In the genomic region with DNA sequence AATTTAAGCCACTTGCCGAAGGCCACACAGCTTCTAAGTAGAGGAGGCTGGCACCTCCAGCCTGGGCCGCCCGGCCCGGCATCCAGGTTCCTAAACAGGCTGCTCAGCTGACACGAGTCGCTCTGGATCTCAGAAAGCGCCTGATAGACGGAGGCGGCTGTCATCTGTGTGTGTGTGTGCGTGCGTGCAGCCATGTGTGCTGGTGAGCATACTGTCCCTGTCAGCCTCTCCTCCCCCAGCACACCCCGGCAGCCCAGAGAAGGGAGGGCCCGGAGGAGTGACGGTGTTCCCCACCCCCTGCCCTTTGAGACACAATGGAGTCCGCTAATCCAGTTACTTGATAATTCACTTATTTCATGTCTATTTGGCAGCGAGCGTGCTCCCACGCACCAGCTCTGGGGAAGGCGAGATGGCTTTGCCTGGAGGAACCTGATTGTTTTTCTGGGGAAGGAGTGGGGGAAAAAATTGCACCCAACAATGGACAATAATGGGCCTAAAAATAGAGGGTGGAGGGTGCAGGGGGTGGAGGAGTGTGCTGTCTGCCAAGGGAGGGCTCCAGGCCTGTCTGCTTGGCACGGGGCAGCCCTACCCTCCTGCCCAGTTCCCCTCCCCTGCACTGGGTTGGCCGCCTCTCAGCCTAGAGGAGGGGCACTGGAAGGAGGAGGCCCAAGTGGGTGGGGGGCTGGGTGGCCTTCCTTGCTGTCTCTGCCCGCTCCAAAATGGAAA, we compare ENCODE assay signal across 12 cellular contexts. TPM values are rescaled to one million over a fixed set of nuclear protein-coding genes. Genes with fewer than 3 reads are reported as not detected.
A peak's percentile ranks its signal among the peaks of the same experiment; 100 is the strongest.
DNase-seq lines count a peak whose midpoint lies in the region; ATAC-seq lines count a peak whose summit lies in the region.
"Had no signal": no experiment of that assay in that cellular context is flagged by ENCODE, and none has a peak within 500 bp of the region (broad histone marks: within the 10 kb centered on the region; RNA-seq: fewer than 3 reads in every experiment).

No MANE protein-coding gene starts in this region.

- peak overlapping the region; percentile 95 for H3K4me2 ChIP-seq in BLaER1
- H3K4me2 ChIP-seq in neuronal stem cell (ENCODE audit: insufficient read depth, low read length, poor library complexity, severe bottlenecking) = peak overlapping the region; percentile 2

- peak overlapping the region; percentile 96 for H2BK12ac ChIP-seq in neuronal stem cell (ENCODE audit: low read length)

- no CpG with 5 or more reads among the region's 22 CpGs for WGBS in neuronal stem cell (ENCODE audit: extremely low coverage in 2 of 2, insufficient read length in 2 of 2, insufficient replicate concordance in 1 of 2), 2 donors

- H3K4me1 ChIP-seq in BLaER1 (peaks cover 57% of the 10 kb centered on the region), neuronal stem cell (ENCODE audit: control insufficient read depth in 2 of 2, insufficient read depth in 1 of 2, low read depth in 1 of 2, low read length in 2 of 2) (peaks cover 24 to 41% of the 10 kb centered on the region in 2 donors)
- H3K4me1 ChIP-seq: gastroesophageal sphincter had no signal

- H3K23ac ChIP-seq in neuronal stem cell (ENCODE audit: low read depth, low read length, poor library complexity) = peak overlapping the region; percentile 47

- no peak overlapping the region for H2BK120ac ChIP-seq in neuronal stem cell (ENCODE audit: low read depth, low read length)

- peak overlapping the region; percentile 62 for H2AFZ ChIP-seq in neuronal stem cell (ENCODE audit: low read length)

- H3K36me3 ChIP-seq in BLaER1 = no peaks in the 10 kb centered on the region
- no peaks in the 10 kb centered on the region for H3K36me3 ChIP-seq in neuronal stem cell (replicated peaks in 1 of 2; ENCODE audit: control insufficient read depth in 2 of 2, insufficient read depth in 2 of 2, low read length in 2 of 2)
- H3K36me3 ChIP-seq: adrenal gland, gastroesophageal sphincter had no signal

- ATAC-seq in GM19328 (IDR thresholded peaks at IDR 0.05; ENCODE audit: unreplicated experiment) = no peak
- ATAC-seq: gastroesophageal sphincter, left lobe of liver had no signal

- DNase-seq in NCI-H446 treated with DMSO at 0.1 percent for 48 hours (lab: John Stamatoyannopoulos, UW) = peak; percentile 65
- peak; percentile 62 to 93 (median 80) for DNase-seq in head of caudate nucleus
- no peak for DNase-seq in neuronal stem cell (ENCODE audit: low spot score)
- no peak for DNase-seq in NCI-H748 (lab: John Stamatoyannopoulos, UW; ENCODE audit: unreplicated experiment)
- DNase-seq in NCI-H2196 treated with DMSO at 0.1 percent for 48 hours (lab: John Stamatoyannopoulos, UW; ENCODE audit: unreplicated experiment) = no peak
- no peak for DNase-seq in NCI-H1930 (lab: John Stamatoyannopoulos, UW)
- DNase-seq: effector CD4-positive, alpha-beta T cell had no signal

- peaks cover 39% of the 10 kb centered on the region for H4K20me1 ChIP-seq in BLaER1

- no peak overlapping the region for H4K8ac ChIP-seq in neuronal stem cell (ENCODE audit: low read depth, low read length)

- H3K4me3 ChIP-seq in BLaER1 = no peak overlapping the region
- H3K4me3 ChIP-seq in neuronal stem cell (ENCODE audit: low read length in 2 of 2) = no peak overlapping the region
- H3K4me3 ChIP-seq: adrenal gland, gastroesophageal sphincter had no signal

- H2AK5ac ChIP-seq in neuronal stem cell (ENCODE audit: low read depth, low read length) = peak overlapping the region; percentile 68

- H3K79me1 ChIP-seq in neuronal stem cell (ENCODE audit: low read depth, low read length) = no peaks in the 10 kb centered on the region

- no peaks in the 10 kb centered on the region for H3K9me3 ChIP-seq in BLaER1
- no peaks in the 10 kb centered on the region for H3K9me3 ChIP-seq in neuronal stem cell (replicated peaks in 1 of 2; ENCODE audit: control insufficient read depth in 2 of 2, insufficient read depth in 1 of 2, low read depth in 1 of 2, low read length in 2 of 2)
- H3K9me3 ChIP-seq: adrenal gland, gastroesophageal sphincter had no signal

- H3K9ac ChIP-seq in BLaER1 (no peak overlapping the region), neuronal stem cell (ENCODE audit: low read depth, low read length, poor library complexity) (peak overlapping the region; percentile 13)

- intact Hi-C loops in head of caudate nucleus (cut with DNase I) = no loop called here

- H4K91ac ChIP-seq in neuronal stem cell (ENCODE audit: low read depth, low read length, poor library complexity) = no peak overlapping the region

- peak overlapping the region; percentile 25 for H2BK15ac ChIP-seq in neuronal stem cell (ENCODE audit: low read length)

- H3K4ac ChIP-seq in neuronal stem cell (ENCODE audit: low read length) = no peak overlapping the region

- peak overlapping the region; percentile 43 for H2BK5ac ChIP-seq in neuronal stem cell (ENCODE audit: low read length)

- H3K27ac ChIP-seq in BLaER1 (no peak overlapping the region), neuronal stem cell (replicated peaks; ENCODE audit: low read length) (no peak overlapping the region)
- H3K27ac ChIP-seq: gastroesophageal sphincter had no signal

- no peak overlapping the region for H3K14ac ChIP-seq in neuronal stem cell (ENCODE audit: low read length)

- peak overlapping the region; percentile 87 for H3K18ac ChIP-seq in neuronal stem cell (ENCODE audit: low read length)

- H3K27me3 ChIP-seq in BLaER1 (no peaks in the 10 kb centered on the region), neuronal stem cell (ENCODE audit: control insufficient read depth in 3 of 3, insufficient read depth in 3 of 3, low read depth in 1 of 3, low read length in 3 of 3) (peaks cover 0 to 39% (median 9%) of the 10 kb centered on the region in 3 experiments)
- H3K27me3 ChIP-seq: adrenal gland had no signal

RNA-seq across cellular contexts. Expression of gene NTNG2, which starts 20.1 kb away (rescaled TPM):
- polyA plus RNA-seq in neuronal stem cell (2013, experiment 1 of 2) = 1.6 TPM
- polyA plus RNA-seq in neuronal stem cell (2013, experiment 2 of 2) = 2.1 TPM

Comparison
In these comparisons a context has a peak if more than half of its experiments do, and no peak if none do; other contexts are left out.
1. DNase-seq: peak in NCI-H446 treated with DMSO at 0.1 percent for 48 hours (single experiment) and head of caudate nucleus (42 of 42); none in neuronal stem cell (single experiment), NCI-H748 (single experiment), NCI-H2196 treated with DMSO at 0.1 percent for 48 hours (single experiment) and NCI-H1930 (0 of 2).